ENCODE assay signal across 8 cellular contexts in genomic region chr19:22010437-22011143, GRCh38. TPM values are rescaled to one million over a fixed set of nuclear protein-coding genes. Genes with fewer than 3 reads are reported as not detected.
A peak's percentile ranks its signal among the peaks of the same experiment; 100 is the strongest.
DNase-seq lines count a peak whose midpoint lies in the region; ATAC-seq and TF ChIP-seq lines count a peak whose summit lies in the region.
"Not testable (repeated sequence)": the region's sequence is repeated elsewhere in the genome, so short reads cannot be mapped to it uniquely, and the experiment has no call there.
"Had no signal": no experiment of that assay in that cellular context is flagged by ENCODE, and none has a peak within 500 bp of the region (broad histone marks: within the 10 kb centered on the region; RNA-seq: fewer than 3 reads in every experiment).

Gene ZNF208, minus strand, starts transcription at chr19:22010943. Its CDS starts 149 bp downstream, at chr19:22010794.

- H3K4me1 Mint-ChIP-seq in activated naive CD8-positive, alpha-beta T cell treated with anti-CD3 and anti-CD28 coated beads for 36 hours, result not testable (repeated sequence)

- H3K27me3 ChIP-seq in gastroesophageal sphincter, result peaks cover 11% of the 10 kb centered on the region

- peaks cover 26% of the 10 kb centered on the region for H3K27me3 Mint-ChIP-seq in activated naive CD8-positive, alpha-beta T cell treated with anti-CD3 and anti-CD28 coated beads for 36 hours

- H3K9me3 ChIP-seq in gastroesophageal sphincter, result peaks cover 0 to 15% (median 0%) of the 10 kb centered on the region in 3 donors

- ATAC-seq in gastroesophageal sphincter, result peak; percentile 80

- 2 to 6% methylated on average over 4 to 9 of the region's 29 CpGs for WGBS in gastroesophageal sphincter (ENCODE audit: low coverage in 1 of 2), 2 donors

- peak within 1 kb of the TSS; percentile 29 for H3K27ac Mint-ChIP-seq in activated naive CD8-positive, alpha-beta T cell treated with anti-CD3 and anti-CD28 coated beads for 36 hours

- H3K4me1 ChIP-seq in gastroesophageal sphincter, result not testable (repeated sequence)

- TF ChIP-seq CTCF in gastroesophageal sphincter (IDR thresholded peaks at IDR 0.05), result not testable (repeated sequence)

- DNase-seq in NCI-H774 (lab: John Stamatoyannopoulos, UW), result peak; percentile 20
- peak; percentile 3 to 8 for DNase-seq in activated CD4-positive, alpha-beta T cell treated with anti-CD3 and anti-CD28 coated beads, Interleukin-2, amount 50 U/mL, for 4 hours
- peak; percentile 8 for DNase-seq in activated naive CD8-positive, alpha-beta T cell treated with anti-CD3 and anti-CD28 coated beads for 36 hours
- peak; percentile 35 for DNase-seq in medulla oblongata (ENCODE audit: extremely low spot score)
- DNase-seq in putamen (ENCODE audit: low spot score), result peak; percentile 2
- DNase-seq in stimulated activated naive CD4-positive, alpha-beta T cell treated with Interleukin-2 at 50 U/mL for 16 hours (lab: John Stamatoyannopoulos, UW), result peak; percentile 25

- TF ChIP-seq EP300 in gastroesophageal sphincter (IDR thresholded peaks at IDR 0.05), result not testable (repeated sequence)

- not testable (repeated sequence) for TF ChIP-seq POLR2A in gastroesophageal sphincter (IDR thresholded peaks at IDR 0.05)

- H3K9me3 Mint-ChIP-seq in activated naive CD8-positive, alpha-beta T cell treated with anti-CD3 and anti-CD28 coated beads for 36 hours, result peaks cover 17% of the 10 kb centered on the region

- H3K36me3 ChIP-seq in gastroesophageal sphincter, result not testable (repeated sequence)

- peak within 1 kb of the TSS; percentile 32 to 50 for H3K4me3 ChIP-seq in gastroesophageal sphincter

- peaks cover 16% of the 10 kb centered on the region for H3K36me3 Mint-ChIP-seq in activated naive CD8-positive, alpha-beta T cell treated with anti-CD3 and anti-CD28 coated beads for 36 hours

- peak within 1 kb of the TSS; percentile 75 for H3K4me3 Mint-ChIP-seq in activated naive CD8-positive, alpha-beta T cell treated with anti-CD3 and anti-CD28 coated beads for 36 hours

- H3K27ac ChIP-seq in gastroesophageal sphincter, result peak within 1 kb of the TSS in 3 of 4 donors; percentile 62 to 84 (median 63)

RNA-seq across cellular contexts. Expression of gene ZNF208, which starts in this region (rescaled TPM):
- 1 to 10 TPM in 1 of 2 experiments, under 1 TPM in 1; 0.89 to 1.2 TPM for total RNA-seq in activated naive CD8-positive, alpha-beta T cell treated with anti-CD3 and anti-CD28 coated beads for 36 hours
- total RNA-seq in gastroesophageal sphincter, result 10 to 100 TPM in 2 of 4 donors, 1 to 10 TPM in 2; 1.6 to 23.2 (median 10.2) TPM
- total RNA-seq: MCF 10A had no signal

Comparison
In these comparisons a context has a peak if more than half of its experiments do, and no peak if none do; other contexts are left out.
1. Peak in every context shown above with its lines: DNase-seq, ATAC-seq, H3K4me3 ChIP-seq and H3K27ac ChIP-seq.